In the genomic region with DNA sequence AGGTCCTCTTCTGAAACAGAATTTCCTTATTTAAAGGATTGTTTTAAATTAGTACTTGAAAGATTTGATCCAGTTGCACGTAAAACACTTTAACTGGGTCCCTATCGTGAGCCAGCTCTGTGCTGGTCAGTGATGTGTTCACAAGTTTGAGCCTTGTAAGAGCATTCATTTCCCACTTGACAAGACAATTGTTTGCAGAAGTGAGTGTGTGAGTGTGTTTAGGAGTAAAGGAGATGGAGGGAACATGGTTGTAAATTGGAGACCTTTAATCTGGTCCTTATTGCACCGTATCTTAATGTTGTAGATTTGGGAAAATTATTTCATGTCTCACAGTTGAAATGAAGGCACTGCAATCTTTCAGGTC, we compare ENCODE assay signal across 13 cellular contexts. TPM values are rescaled to one million over a fixed set of nuclear protein-coding genes. Genes with fewer than 3 reads are reported as not detected.
DNase-seq lines count a peak whose midpoint lies in the region; ATAC-seq, FAIRE-seq and TF ChIP-seq lines count a peak whose summit lies in the region.
"Not testable (repeated sequence)": the region's sequence is repeated elsewhere in the genome, so short reads cannot be mapped to it uniquely, and the experiment has no call there.
"Had no signal": no experiment of that assay in that cellular context is flagged by ENCODE, and none has a peak within 500 bp of the region (broad histone marks: within the 10 kb centered on the region; RNA-seq: fewer than 3 reads in every experiment).

No MANE protein-coding gene starts in this region.

- H3K27ac Mint-ChIP-seq in central memory CD8-positive, alpha-beta T cell (ENCODE audit: low read depth): peak overlapping the region; percentile 91

- not testable (repeated sequence) for H3F3A ChIP-seq in SU-DHL-6 (ENCODE audit: insufficient read depth)

- H3K9me3 ChIP-seq in SU-DHL-6 (ENCODE audit: insufficient read depth, low read length); muscle layer of duodenum (ENCODE audit: control insufficient read depth in 1 of 2, low read length in 2 of 2); upper lobe of right lung: not testable (repeated sequence)

- H3K27me3 ChIP-seq in SU-DHL-6 (ENCODE audit: low read length); muscle layer of duodenum (ENCODE audit: low read depth, low read length); upper lobe of right lung: not testable (repeated sequence)

- TF ChIP-seq POLR2A in GM12891 (IDR thresholded peaks at IDR 0.05; ENCODE audit: low read depth, low read length): not testable (repeated sequence)

- FAIRE-seq in GM12891 (lab: Jason Lieb, UNC): peak; percentile 99

- peak overlapping the region; percentile 41 for H3K4me2 ChIP-seq in SU-DHL-6 (ENCODE audit: low read depth, low read length, poor library complexity, severe bottlenecking)

- not testable (repeated sequence) for H3K9me2 ChIP-seq in SU-DHL-6 (replicated peaks; ENCODE audit: insufficient read depth, low read length)

- H3K4me1 ChIP-seq in muscle layer of duodenum (ENCODE audit: control insufficient read depth in 1 of 2, insufficient read depth in 2 of 2, low read length in 2 of 2); upper lobe of right lung: not testable (repeated sequence)

- H3K9ac ChIP-seq in SU-DHL-6 (ENCODE audit: low read length): not testable (repeated sequence)

- H3K4me3 Mint-ChIP-seq in central memory CD8-positive, alpha-beta T cell: peak overlapping the region; percentile 60

- H3K9me3 Mint-ChIP-seq in central memory CD8-positive, alpha-beta T cell: not testable (repeated sequence)

- H3K27ac ChIP-seq in SU-DHL-6 (ENCODE audit: low read depth, low read length); upper lobe of right lung: not testable (repeated sequence)
- H3K27ac ChIP-seq in muscle layer of duodenum (ENCODE audit: low read length): peak overlapping the region; percentile 23

- not testable (repeated sequence) for H3K36me3 ChIP-seq in SU-DHL-6 (ENCODE audit: low read length); muscle layer of duodenum (ENCODE audit: control insufficient read depth in 1 of 2, insufficient read depth in 2 of 2, low read length in 2 of 2); upper lobe of right lung

- H3K36me3 Mint-ChIP-seq in central memory CD8-positive, alpha-beta T cell (ENCODE audit: insufficient read depth): not testable (repeated sequence)

- not testable (repeated sequence) for H3K4me3 ChIP-seq in SU-DHL-6 (ENCODE audit: insufficient read depth, low read length, poor library complexity, severe bottlenecking); upper lobe of right lung
- H3K4me3 ChIP-seq in muscle layer of duodenum (ENCODE audit: low read depth in 1 of 2, low read length in 2 of 2): peak overlapping the region in 1 of 2 donors; percentile 53

- peaks cover 40% of the 10 kb centered on the region for H3K4me1 Mint-ChIP-seq in central memory CD8-positive, alpha-beta T cell

- intact Hi-C loops in upper lobe of right lung (cut with DNase I): not testable (repeated sequence)

- not testable (repeated sequence) for TF ChIP-seq CTCF in SU-DHL-6 (IDR thresholded peaks at IDR 0.05; ENCODE audit: insufficient read depth, low read length, poor library complexity, severe bottlenecking); upper lobe of right lung (IDR thresholded peaks at IDR 0.05)

- not testable (repeated sequence) for H4K20me1 ChIP-seq in SU-DHL-6 (ENCODE audit: low read depth, low read length)

- not testable (repeated sequence) for H2AFZ ChIP-seq in SU-DHL-6 (ENCODE audit: low read depth, low read length, severe bottlenecking)

- not testable (repeated sequence) for H3K27me3 Mint-ChIP-seq in central memory CD8-positive, alpha-beta T cell

- peak; percentile 27 for ATAC-seq in GM19397 (IDR thresholded peaks at IDR 0.05; ENCODE audit: unreplicated experiment)
- peak; percentile 24 for ATAC-seq in HG02678 (IDR thresholded peaks at IDR 0.05; ENCODE audit: unreplicated experiment)
- peak; percentile 33 for ATAC-seq in HG03342 (IDR thresholded peaks at IDR 0.05; ENCODE audit: unreplicated experiment)
- ATAC-seq in central memory CD8-positive, alpha-beta T cell (replicated peaks; ENCODE audit: extremely low read depth, poor library complexity, severe bottlenecking): peak; percentile 27
- peak; percentile 74 for ATAC-seq in upper lobe of right lung

- not testable (repeated sequence) for DNase-seq in GM12891 (ENCODE audit: insufficient read length, low spot score); central memory CD8-positive, alpha-beta T cell (ENCODE audit: low spot score in 2 of 2); upper lobe of right lung

- not testable (repeated sequence) for H3K79me2 ChIP-seq in SU-DHL-6 (ENCODE audit: insufficient read depth, low read length)

RNA-seq across cellular contexts. Expression of a gene that starts 0.3 kb away (rescaled TPM):
- 643 TPM for polyA plus RNA-seq in GM12891 (2012; ENCODE audit: low read depth, missing spikeins)
- total RNA-seq in upper lobe of right lung: 197 TPM
- total RNA-seq: Caco-2, foreskin keratinocyte, GM23338, HFFc6, IMR-90 had no signal
- polyA plus RNA-seq: foreskin keratinocyte, GM23338, IMR-90 had no signal

RNA-seq across cellular contexts. Expression of a gene that starts 59.2 kb away (rescaled TPM):
- 1,438 TPM for polyA plus RNA-seq in GM12891 (2012; ENCODE audit: low read depth, missing spikeins)
- total RNA-seq in upper lobe of right lung: 335 TPM
- total RNA-seq: Caco-2, foreskin keratinocyte, HFFc6, IMR-90 had no signal
- polyA plus RNA-seq: IMR-90 had no signal

Comparison
In these comparisons a context has a peak if more than half of its experiments do, and no peak if none do; other contexts are left out.
1. ATAC-seq: peak in every context shown above with its lines; median percentile 74 in upper lobe of right lung; 33 in HG03342; 27 in GM19397; 27 in central memory CD8-positive, alpha-beta T cell; 24 in HG02678.